Comparison of ENCODE assay signal across 12 cellular contexts in the genomic region with DNA sequence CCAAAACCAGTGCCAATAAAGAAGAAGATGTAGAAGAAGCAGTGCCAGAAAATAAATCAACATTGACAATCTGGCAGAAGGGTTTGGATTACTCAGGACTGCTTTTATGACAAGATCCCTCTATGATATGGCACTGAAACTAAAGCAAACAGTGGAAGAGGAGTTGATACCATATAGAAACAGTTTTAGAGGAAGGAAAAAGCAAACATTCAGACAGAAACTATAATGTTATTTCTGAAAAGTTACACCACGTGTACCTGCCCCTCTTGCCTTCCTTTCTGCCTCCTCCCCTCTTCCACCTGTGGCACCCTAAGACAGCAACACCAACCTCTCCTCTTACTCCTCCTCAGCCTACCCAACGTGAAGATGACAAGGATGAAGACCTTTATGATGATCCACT.
DNase-seq lines count a peak whose midpoint lies in the region; ATAC-seq and TF ChIP-seq lines count a peak whose summit lies in the region.
"Had no signal": no experiment of that assay in that cellular context is flagged by ENCODE, and none has a peak within 500 bp of the region (broad histone marks: within the 10 kb centered on the region; RNA-seq: fewer than 3 reads in every experiment).

No MANE protein-coding gene starts in this region.

- no peaks in the 10 kb centered on the region for H3K79me2 ChIP-seq in GM23248 (ENCODE audit: insufficient read depth)

- H3K9me3 ChIP-seq in breast epithelium (peaks cover 0 to 6% of the 10 kb centered on the region in 2 donors), GM23248 (ENCODE audit: low read depth) (no peaks in the 10 kb centered on the region)

- peaks cover 34% of the 10 kb centered on the region for H3K4me1 Mint-ChIP-seq in activated naive CD8-positive, alpha-beta T cell treated with anti-CD3 and anti-CD28 coated beads, Interleukin-2, amount 10 ng/mL, durations not matched to agents 7 days and 5 days

- no peak for TF ChIP-seq CTCF in breast epithelium (IDR thresholded peaks at IDR 0.05)
- no peak for TF ChIP-seq CTCF in foreskin keratinocyte (conservative IDR thresholded peaks at IDR 0.05)

- H3K36me3 ChIP-seq in breast epithelium, result no peaks in the 10 kb centered on the region
- no peaks in the 10 kb centered on the region for H3K36me3 ChIP-seq in GM23248 (ENCODE audit: low read depth)
- H3K36me3 ChIP-seq: tibial artery had no signal

- DNase-seq in activated naive CD8-positive, alpha-beta T cell treated with anti-CD3 and anti-CD28 coated beads, Interleukin-2, amount 10 ng/mL, durations not matched to agents 7 days and 5 days, result no peak
- DNase-seq in breast epithelium (ENCODE audit: low spot score in 2 of 2), result no peak
- no peak for DNase-seq in COLO829 (ENCODE audit: low spot score)
- no peak for DNase-seq in GM23248
- no peak for DNase-seq in foreskin keratinocyte
- DNase-seq: foreskin fibroblast, H9, NCI-H1105 treated with DMSO at 0.1 percent for 48 hours, tibial artery had no signal

- H3K4me3 Mint-ChIP-seq in activated naive CD8-positive, alpha-beta T cell treated with anti-CD3 and anti-CD28 coated beads, Interleukin-2, amount 10 ng/mL, durations not matched to agents 7 days and 5 days, result peak overlapping the region; percentile 32
- H3K4me3 Mint-ChIP-seq: H9 had no signal

- in situ Hi-C loops in GM23248 (cut with MboI), result no loop called here

- H4K20me1 ChIP-seq in GM23248 (ENCODE audit: insufficient read depth), result no peaks in the 10 kb centered on the region

- peak overlapping the region; percentile 70 for H3K27ac Mint-ChIP-seq in activated naive CD8-positive, alpha-beta T cell treated with anti-CD3 and anti-CD28 coated beads, Interleukin-2, amount 10 ng/mL, durations not matched to agents 7 days and 5 days

- peaks cover 2% of the 10 kb centered on the region for H3K9me3 Mint-ChIP-seq in activated naive CD8-positive, alpha-beta T cell treated with anti-CD3 and anti-CD28 coated beads, Interleukin-2, amount 10 ng/mL, durations not matched to agents 7 days and 5 days
- H3K9me3 Mint-ChIP-seq: H9 had no signal

- no peaks in the 10 kb centered on the region for H3F3A ChIP-seq in GM23248 (ENCODE audit: insufficient read depth)

- 69 to 75% methylated on average over 2 of the region's 2 CpGs for WGBS in GM23248 (ENCODE audit: low coverage in 1 of 2, low lambda C conversion rate in 2 of 2, missing lambda C conversion rate in 2 of 2), 2 experiments

- H3K9ac ChIP-seq in GM23248, result no peak overlapping the region

- no peak overlapping the region for H3K4me2 ChIP-seq in GM23248 (ENCODE audit: unreplicated experiment)

- H3K27ac ChIP-seq in breast epithelium (no peak overlapping the region), GM23248 (no peak overlapping the region), foreskin keratinocyte (no peak overlapping the region)
- H3K27ac ChIP-seq: tibial artery had no signal

- no peaks in the 10 kb centered on the region for H3K27me3 Mint-ChIP-seq in activated naive CD8-positive, alpha-beta T cell treated with anti-CD3 and anti-CD28 coated beads, Interleukin-2, amount 10 ng/mL, durations not matched to agents 7 days and 5 days

- H3K4me1 ChIP-seq in breast epithelium, result no peaks in the 10 kb centered on the region
- H3K4me1 ChIP-seq in GM23248 (ENCODE audit: insufficient read depth), result no peaks in the 10 kb centered on the region
- peaks cover 6% of the 10 kb centered on the region for H3K4me1 ChIP-seq in foreskin keratinocyte

- H3K9me2 ChIP-seq in GM23248 (ENCODE audit: insufficient read depth), result no peaks in the 10 kb centered on the region

- no peak for TF ChIP-seq POLR2A in breast epithelium (IDR thresholded peaks at IDR 0.05)

- peak; percentile 43 for ATAC-seq in GM18498 (IDR thresholded peaks at IDR 0.05; ENCODE audit: unreplicated experiment)
- peak; percentile 30 for ATAC-seq in GM21381 (IDR thresholded peaks at IDR 0.05; ENCODE audit: unreplicated experiment)
- ATAC-seq in HG03354 (IDR thresholded peaks at IDR 0.05; ENCODE audit: poor library complexity, severe bottlenecking, unreplicated experiment), result peak; percentile 34
- peak; percentile 19 for ATAC-seq in activated naive CD8-positive, alpha-beta T cell treated with anti-CD3 and anti-CD28 coated beads, Interleukin-2, amount 10 ng/mL, durations not matched to agents 7 days and 5 days (ENCODE audit: low read depth)
- ATAC-seq in foreskin keratinocyte, result no peak

- no peaks in the 10 kb centered on the region for H3K27me3 ChIP-seq in breast epithelium
- no peaks in the 10 kb centered on the region for H3K27me3 ChIP-seq in GM23248 (replicated peaks; ENCODE audit: insufficient read depth)
- no peaks in the 10 kb centered on the region for H3K27me3 ChIP-seq in foreskin keratinocyte
- H3K27me3 ChIP-seq: tibial artery had no signal

- POLR2A ChIA-PET in activated naive CD8-positive, alpha-beta T cell treated with anti-CD3 and anti-CD28 coated beads, Interleukin-2, amount 10 ng/mL, durations not matched to agents 7 days and 5 days (lab: Charles Lee), result interaction anchor here (0.7 to 1.8 kb wide), 3 partner anchors 10 to 63 kb away, joined by 3 to 8 read pairs (median 3); partner anchors contain the start of gene SFMBT1

- peaks cover 14% of the 10 kb centered on the region for H3K36me3 Mint-ChIP-seq in activated naive CD8-positive, alpha-beta T cell treated with anti-CD3 and anti-CD28 coated beads, Interleukin-2, amount 10 ng/mL, durations not matched to agents 7 days and 5 days

- no peak overlapping the region for H2AFZ ChIP-seq in GM23248

- H3K4me3 ChIP-seq in breast epithelium (no peak overlapping the region), GM23248 (no peak overlapping the region)
- H3K4me3 ChIP-seq: tibial artery had no signal

- intact Hi-C loops in breast epithelium (cut with DNase I; ENCODE audit: low total_unique reads), result no loop called here
